20 cellular contexts compared by ENCODE assay signal in genomic region chr11:106789406-106789805, GRCh38.
"Had no signal": no experiment of that assay in that cellular context is flagged by ENCODE, and none has a peak within 500 bp of the region (broad histone marks: within the 10 kb centered on the region; RNA-seq: fewer than 3 reads in every experiment).

No MANE protein-coding gene starts in this region.

- H3K4me1 ChIP-seq: pancreas, prostate gland, uterus had no signal

- FAIRE-seq: islet of Langerhans had no signal

- H3K36me3 ChIP-seq: left ventricle myocardium inferior, pancreas, prostate gland, tibial nerve, uterus had no signal

- DNase-seq: hypothalamus; immature natural killer cell; left ventricle myocardium inferior; naive thymus-derived CD8-positive, alpha-beta T cell; nucleus accumbens; pancreas; retina; right cardiac atrium; stimulated activated CD4-positive, alpha-beta T cell treated with anti-CD3 and anti-CD28 coated beads, Interleukin-12 subunit alpha, Interleukin-12 subunit beta, amount 100 ng/mL, for 4 hours; stimulated activated CD4-positive, alpha-beta T cell treated with anti-CD3 and anti-CD28 coated beads, Interleukin-15, amount 100 ng/mL, for 24 hours; stimulated activated CD4-positive, alpha-beta T cell treated with anti-CD3 and anti-CD28 coated beads, Interleukin-2, amount 100 ng/mL, for 24 hours; stimulated activated CD4-positive, alpha-beta T cell treated with anti-CD3 and anti-CD28 coated beads, Interleukin-4, amount 100 ng/mL, for 1 hour; stimulated activated naive B cell treated with anti-CD40 and anti-IgM and Interleukin-4, amounts not matched to agents 10 μg/mL and 1 μg/mL and 100 μg/mL, for 72 hours; uterus had no signal

- H3K4me3 ChIP-seq: left ventricle myocardium inferior, lung, pancreas, prostate gland, skin epidermis, tibial nerve, uterus had no signal

- ATAC-seq: naive thymus-derived CD8-positive, alpha-beta T cell; pancreas; right cardiac atrium; sciatic nerve; stimulated activated naive B cell treated with anti-CD40 and anti-IgM and Interleukin-4, amounts not matched to agents 10 μg/mL and 1 μg/mL and 100 μg/mL, for 72 hours had no signal

- H3K27ac ChIP-seq: left ventricle myocardium inferior, pancreas, prostate gland, skin epidermis, tibial nerve, uterus had no signal

- H3K27me3 ChIP-seq: pancreas, tibial nerve, uterus had no signal

- H3K9me3 ChIP-seq: pancreas, prostate gland, tibial nerve, uterus had no signal
